In the genomic region with DNA sequence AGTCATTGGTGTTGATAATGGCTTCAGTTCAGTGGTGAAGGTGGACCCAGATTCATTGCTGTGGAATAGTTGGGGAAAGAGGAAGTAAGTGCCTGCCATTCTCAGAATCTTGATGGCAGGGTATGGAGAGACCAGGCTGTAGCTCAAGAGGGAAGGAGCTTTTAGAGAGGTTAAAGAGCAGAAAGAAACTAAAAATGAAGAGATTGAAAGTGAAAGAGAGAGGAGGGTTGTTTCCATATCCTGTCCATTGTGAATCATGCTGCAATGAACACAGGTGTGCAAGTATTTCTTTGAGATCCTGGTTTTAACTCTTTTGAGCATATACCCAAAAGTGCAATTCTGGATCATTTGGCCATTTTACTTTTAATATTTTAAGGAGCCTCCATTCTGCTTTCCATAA, we compare ENCODE assay signal across 11 cellular contexts. TPM values are rescaled to one million over a fixed set of nuclear protein-coding genes. Genes with fewer than 3 reads are reported as not detected.
A peak's percentile ranks its signal among the peaks of the same experiment; 100 is the strongest.
DNase-seq lines count a peak whose midpoint lies in the region; ATAC-seq and TF ChIP-seq lines count a peak whose summit lies in the region.
"Had no signal": no experiment of that assay in that cellular context is flagged by ENCODE, and none has a peak within 500 bp of the region (broad histone marks: within the 10 kb centered on the region; RNA-seq: fewer than 3 reads in every experiment).

No MANE protein-coding gene starts in this region.

- H3K27me3 ChIP-seq in CD8-positive, alpha-beta memory T cell (ENCODE audit: insufficient read depth, low read length, poor library complexity, severe bottlenecking) = no peaks in the 10 kb centered on the region

- no peak overlapping the region for H3K27ac ChIP-seq in CD8-positive, alpha-beta memory T cell (ENCODE audit: low read depth, low read length)

- no peaks in the 10 kb centered on the region for H3K36me3 ChIP-seq in CD8-positive, alpha-beta memory T cell (ENCODE audit: insufficient read depth, low read length)

- CTCF ChIA-PET in activated CD8-positive, alpha-beta T cell treated with anti-CD3 and anti-CD28 coated beads for 36 hours (lab: Charles Lee) = interaction anchor here (1.0 to 1.2 kb wide), 2 partner anchors 22 to 240 kb away, joined by 3 to 4 read pairs; no protein-coding TSS in a partner anchor
- CTCF ChIA-PET in CD8-positive, alpha-beta memory T cell (lab: Charles Lee) = no interaction called here
- CTCF ChIA-PET in Calu3 (lab: Charles Lee) = no interaction called here

- intact Hi-C loops in activated CD8-positive, alpha-beta T cell treated with anti-CD3 and anti-CD28 coated beads for 36 hours (cut with micrococcal nuclease) = no loop called here
- intact Hi-C loops in Calu3 (cut with micrococcal nuclease; ENCODE audit: unreplicated experiment) (no loop called here), left ventricle myocardium superior (cut with micrococcal nuclease) (no loop called here)

- no peak for DNase-seq in activated CD8-positive, alpha-beta T cell treated with anti-CD3 and anti-CD28 coated beads for 36 hours
- no peak for DNase-seq in CD8-positive, alpha-beta memory T cell
- DNase-seq in Calu3 = no peak
- DNase-seq in left ventricle myocardium superior = no peak
- DNase-seq in C1 segment of cervical spinal cord (lab: John Stamatoyannopoulos, UW) = no peak
- DNase-seq: stimulated activated CD4-positive, alpha-beta T cell treated with anti-CD3 and anti-CD28 coated beads, Interleukin-2, amount 100 ng/mL, for 24 hours; trophoblast cell had no signal

- POLR2A ChIA-PET in activated CD8-positive, alpha-beta T cell treated with anti-CD3 and anti-CD28 coated beads for 36 hours (lab: Charles Lee) = no interaction called here
- POLR2A ChIA-PET in CD8-positive, alpha-beta memory T cell (lab: Charles Lee) = no interaction called here

- no TSS peak for BruUV-seq in Calu3 (replicated peaks; lab: Mats Ljungman, UMichigan)

- peaks cover 20% of the 10 kb centered on the region for H3K4me1 Mint-ChIP-seq in activated CD8-positive, alpha-beta T cell treated with anti-CD3 and anti-CD28 coated beads for 36 hours (ENCODE audit: low read depth)
- H3K4me1 Mint-ChIP-seq in CD8-positive, alpha-beta memory T cell = peaks cover 5 to 14% (median 9%) of the 10 kb centered on the region in 3 donors
- no peaks in the 10 kb centered on the region for H3K4me1 Mint-ChIP-seq in Calu3 (ENCODE audit: low read depth, unreplicated experiment)

- peak overlapping the region; percentile 9 for H3K4me3 Mint-ChIP-seq in activated CD8-positive, alpha-beta T cell treated with anti-CD3 and anti-CD28 coated beads for 36 hours
- H3K4me3 Mint-ChIP-seq in CD8-positive, alpha-beta memory T cell = peak overlapping the region in 1 of 7 donors; percentile 27
- H3K4me3 Mint-ChIP-seq in Calu3 (ENCODE audit: low read depth, unreplicated experiment) = no peak overlapping the region

- H3K9me3 ChIP-seq in CD8-positive, alpha-beta memory T cell (ENCODE audit: low read length) = no peaks in the 10 kb centered on the region

- peak; percentile 100 for ATAC-seq in GM18858 (IDR thresholded peaks at IDR 0.05; ENCODE audit: unreplicated experiment)
- ATAC-seq in GM21381 (IDR thresholded peaks at IDR 0.05; ENCODE audit: unreplicated experiment) = peak; percentile 88
- peak; percentile 81 for ATAC-seq in HG03139 (IDR thresholded peaks at IDR 0.05; ENCODE audit: unreplicated experiment)
- peak; percentile 95 for ATAC-seq in activated CD8-positive, alpha-beta T cell treated with anti-CD3 and anti-CD28 coated beads for 36 hours
- ATAC-seq in left ventricle myocardium superior = no peak

- no peak overlapping the region for H3K4me3 ChIP-seq in CD8-positive, alpha-beta memory T cell (ENCODE audit: low read length)

- no peaks in the 10 kb centered on the region for H3K9me3 Mint-ChIP-seq in activated CD8-positive, alpha-beta T cell treated with anti-CD3 and anti-CD28 coated beads for 36 hours
- H3K9me3 Mint-ChIP-seq in CD8-positive, alpha-beta memory T cell = no peaks in the 10 kb centered on the region
- no peaks in the 10 kb centered on the region for H3K9me3 Mint-ChIP-seq in Calu3 (ENCODE audit: low read depth, unreplicated experiment)

- H3K4me1 ChIP-seq in CD8-positive, alpha-beta memory T cell (ENCODE audit: insufficient read depth, low read length) = no peaks in the 10 kb centered on the region

- no peak for TF ChIP-seq CTCF in activated CD8-positive, alpha-beta T cell treated with anti-CD3 and anti-CD28 coated beads for 36 hours (IDR thresholded peaks at IDR 0.05)
- no peak for TF ChIP-seq CTCF in Calu3 (IDR thresholded peaks at IDR 0.05; ENCODE audit: unreplicated experiment)

- H3K27me3 Mint-ChIP-seq in activated CD8-positive, alpha-beta T cell treated with anti-CD3 and anti-CD28 coated beads for 36 hours = no peaks in the 10 kb centered on the region
- peaks cover 0 to 9% of the 10 kb centered on the region in 2 donors for H3K27me3 Mint-ChIP-seq in CD8-positive, alpha-beta memory T cell
- peaks cover 17% of the 10 kb centered on the region for H3K27me3 Mint-ChIP-seq in Calu3 (ENCODE audit: unreplicated experiment)

- no peaks in the 10 kb centered on the region for H3K36me3 Mint-ChIP-seq in activated CD8-positive, alpha-beta T cell treated with anti-CD3 and anti-CD28 coated beads for 36 hours (ENCODE audit: low read depth)
- no peaks in the 10 kb centered on the region for H3K36me3 Mint-ChIP-seq in CD8-positive, alpha-beta memory T cell
- no peaks in the 10 kb centered on the region for H3K36me3 Mint-ChIP-seq in Calu3 (ENCODE audit: insufficient read depth, unreplicated experiment)

- peak overlapping the region; percentile 66 for H3K27ac Mint-ChIP-seq in activated CD8-positive, alpha-beta T cell treated with anti-CD3 and anti-CD28 coated beads for 36 hours
- H3K27ac Mint-ChIP-seq in CD8-positive, alpha-beta memory T cell = no peak overlapping the region
- H3K27ac Mint-ChIP-seq in Calu3 (ENCODE audit: unreplicated experiment) = no peak overlapping the region

RNA-seq across cellular contexts. Expression of a gene that starts 12.5 kb away (rescaled TPM):
- total RNA-seq in activated CD8-positive, alpha-beta T cell treated with anti-CD3 and anti-CD28 coated beads for 36 hours = 1 to 10 TPM; 2.3 to 3.3 TPM
- 1 to 10 TPM; 7.3 to 7.7 TPM for total RNA-seq in CD8-positive, alpha-beta memory T cell
- not detected for polyA plus RNA-seq in CD8-positive, alpha-beta memory T cell
- total RNA-seq in Calu3 (2022) = 0.24 TPM in 1 of 2 replicates, not detected in the other
- not detected for total RNA-seq in left ventricle myocardium superior
- total RNA-seq: NCI-H460 had no signal

RNA-seq across cellular contexts. Expression of a gene that starts 26.8 kb away (rescaled TPM):
- 1 to 10 TPM in 1 of 2 experiments, under 1 TPM in 1; 0.83 to 1.1 TPM for total RNA-seq in activated CD8-positive, alpha-beta T cell treated with anti-CD3 and anti-CD28 coated beads for 36 hours
- 10 to 100 TPM; 27.3 to 27.6 TPM for total RNA-seq in CD8-positive, alpha-beta memory T cell
- polyA plus RNA-seq in CD8-positive, alpha-beta memory T cell = not detected
- total RNA-seq in Calu3 (2022) (3.9 and 4.6 TPM in 2 replicates), left ventricle myocardium superior (0.42 TPM)

RNA-seq across cellular contexts. Expression of a gene that starts 58.7 kb away (rescaled TPM):
- total RNA-seq in activated CD8-positive, alpha-beta T cell treated with anti-CD3 and anti-CD28 coated beads for 36 hours = under 1 TPM; 0.32 to 0.51 TPM
- 1 to 10 TPM in 1 of 2 experiments, under 1 TPM in 1; 0.85 to 1.0 TPM for total RNA-seq in CD8-positive, alpha-beta memory T cell
- 0.09 TPM for polyA plus RNA-seq in CD8-positive, alpha-beta memory T cell
- total RNA-seq in Calu3 (2022) (3.9 and 4.3 TPM in 2 replicates), left ventricle myocardium superior (17.9 TPM)
